8 cellular contexts compared by ENCODE assay signal in the genomic region with DNA sequence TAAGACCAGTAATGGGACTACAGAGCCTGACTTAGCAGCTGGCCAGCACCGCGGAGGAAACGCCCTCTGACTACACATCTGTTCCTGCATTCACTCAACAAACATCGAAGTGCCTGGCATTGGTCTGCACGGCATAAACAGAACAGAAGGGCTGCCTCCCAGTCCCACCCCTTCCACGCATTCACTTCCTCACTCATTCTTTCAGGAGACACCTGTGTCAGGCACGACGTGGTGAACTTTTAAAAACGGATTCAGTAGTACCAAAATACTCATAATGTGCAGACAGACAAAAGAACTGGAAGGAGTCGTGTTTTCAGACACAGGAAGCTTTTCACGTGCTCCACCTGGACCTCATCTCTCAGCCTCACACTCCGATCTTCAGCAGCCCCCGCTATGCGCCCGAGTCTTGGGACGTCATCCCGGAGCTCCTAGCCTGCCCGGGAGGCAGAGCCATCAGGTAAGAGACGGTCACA.
A peak's percentile ranks its signal among the peaks of the same experiment; 100 is the strongest.
DNase-seq lines count a peak whose midpoint lies in the region; ATAC-seq, FAIRE-seq and TF ChIP-seq lines count a peak whose summit lies in the region.

No MANE protein-coding gene starts in this region.

- H2AFZ ChIP-seq in neuronal stem cell (ENCODE audit: low read length), result no peak overlapping the region

- FAIRE-seq in H54 (lab: Jason Lieb, UNC), result no peak

- H3K27me3 Mint-ChIP-seq in CD8-positive, alpha-beta T cell (ENCODE audit: low read depth), result no peaks in the 10 kb centered on the region

- no peaks in the 10 kb centered on the region for H3K9me3 Mint-ChIP-seq in CD8-positive, alpha-beta T cell

- H2BK12ac ChIP-seq in neuronal stem cell (ENCODE audit: low read length), result no peak overlapping the region

- intact Hi-C loops in CD8-positive, alpha-beta T cell (cut with DNase I, micrococcal nuclease), result no loop called here
- intact Hi-C loops in head of caudate nucleus (cut with DNase I), result no loop called here

- no peak overlapping the region for H4K8ac ChIP-seq in neuronal stem cell (ENCODE audit: low read depth, low read length)

- H3K23ac ChIP-seq in neuronal stem cell (ENCODE audit: low read depth, low read length, poor library complexity), result no peak overlapping the region

- H3K4me3 ChIP-seq in CD8-positive, alpha-beta T cell (ENCODE audit: low read depth, low read length), result peak overlapping the region; percentile 44
- no peak overlapping the region for H3K4me3 ChIP-seq in astrocyte of the spinal cord (ENCODE audit: low read depth, low read length)
- H3K4me3 ChIP-seq in neuronal stem cell (ENCODE audit: low read length in 2 of 2), result no peak overlapping the region

- no peaks in the 10 kb centered on the region for H3K36me3 ChIP-seq in CD8-positive, alpha-beta T cell (ENCODE audit: insufficient read depth, low read length)
- no peaks in the 10 kb centered on the region for H3K36me3 ChIP-seq in neuronal stem cell (replicated peaks in 1 of 2; ENCODE audit: control insufficient read depth in 2 of 2, insufficient read depth in 2 of 2, low read length in 2 of 2)

- peak in 1 of 7 experiments; percentile 33 for DNase-seq in CD8-positive, alpha-beta T cell
- DNase-seq in astrocyte of the spinal cord (ENCODE audit: low read depth, low spot score) (peak; percentile 51), neuronal stem cell (ENCODE audit: low spot score) (no peak), H54 (ENCODE audit: insufficient read length, low spot score) (no peak), head of caudate nucleus (no peak), NCI-H1694 treated with DMSO at 0.1 percent for 48 hours (lab: John Stamatoyannopoulos, UW) (no peak)

- H3K14ac ChIP-seq in neuronal stem cell (ENCODE audit: low read length), result no peak overlapping the region

- no CpG with 5 or more reads among the region's 19 CpGs for WGBS in neuronal stem cell (ENCODE audit: extremely low coverage in 2 of 2, insufficient read length in 2 of 2, insufficient replicate concordance in 1 of 2), 2 donors

- H3K36me3 Mint-ChIP-seq in CD8-positive, alpha-beta T cell, result peaks cover 7% of the 10 kb centered on the region

- ATAC-seq in CD8-positive, alpha-beta T cell, result peak; percentile 60
- ATAC-seq in GM19372 (IDR thresholded peaks at IDR 0.05; ENCODE audit: low read depth, unreplicated experiment) (peak; percentile 85), HG03432 (IDR thresholded peaks at IDR 0.05; ENCODE audit: unreplicated experiment) (peak; percentile 75)

- no peak for TF ChIP-seq CTCF in CD8-positive, alpha-beta T cell (IDR thresholded peaks at IDR 0.05)
- no peak for TF ChIP-seq CTCF in astrocyte of the spinal cord (IDR thresholded peaks at IDR 0.05; ENCODE audit: low read depth, low read length)

- H3K4me2 ChIP-seq in neuronal stem cell (ENCODE audit: insufficient read depth, low read length, poor library complexity, severe bottlenecking), result no peak overlapping the region

- POLR2A ChIA-PET in CD8-positive, alpha-beta T cell (lab: Charles Lee), result no interaction called here

- H3K4me1 Mint-ChIP-seq in CD8-positive, alpha-beta T cell (ENCODE audit: low read depth), result peaks cover 39% of the 10 kb centered on the region

- peaks cover 22% of the 10 kb centered on the region for H3K4me1 ChIP-seq in CD8-positive, alpha-beta T cell (ENCODE audit: insufficient read depth, low read length)
- H3K4me1 ChIP-seq in neuronal stem cell (ENCODE audit: control insufficient read depth in 2 of 2, insufficient read depth in 1 of 2, low read depth in 1 of 2, low read length in 2 of 2), result peaks cover 15 to 18% of the 10 kb centered on the region in 2 donors

- peaks cover 2% of the 10 kb centered on the region for H3K79me1 ChIP-seq in neuronal stem cell (ENCODE audit: low read depth, low read length)

- no peak overlapping the region for H2BK120ac ChIP-seq in neuronal stem cell (ENCODE audit: low read depth, low read length)

- H3K27ac ChIP-seq in CD8-positive, alpha-beta T cell (ENCODE audit: low read depth, low read length), result no peak overlapping the region
- H3K27ac ChIP-seq in neuronal stem cell (replicated peaks; ENCODE audit: low read length), result no peak overlapping the region

- no peaks in the 10 kb centered on the region for H3K9me3 ChIP-seq in CD8-positive, alpha-beta T cell (ENCODE audit: low read length)
- no peaks in the 10 kb centered on the region for H3K9me3 ChIP-seq in neuronal stem cell (replicated peaks in 1 of 2; ENCODE audit: control insufficient read depth in 2 of 2, insufficient read depth in 1 of 2, low read depth in 1 of 2, low read length in 2 of 2)

- no peak for TF ChIP-seq POLR2A in H54 (IDR thresholded peaks at IDR 0.05; ENCODE audit: low read depth, low read length)

- CTCF ChIA-PET in CD8-positive, alpha-beta T cell (lab: Charles Lee), result interaction anchor here (1.4 kb wide), 1 partner anchor 465 kb away, joined by 3 read pairs; no protein-coding TSS in a partner anchor

- in situ Hi-C loops in astrocyte of the spinal cord (cut with HindIII; ENCODE audit: low sequenced_read_pairs), result no loop called here

- H2AK5ac ChIP-seq in neuronal stem cell (ENCODE audit: low read depth, low read length), result no peak overlapping the region

- peak overlapping the region; percentile 85 for H3K4me3 Mint-ChIP-seq in CD8-positive, alpha-beta T cell

- H3K4ac ChIP-seq in neuronal stem cell (ENCODE audit: low read length), result no peak overlapping the region

- no peak overlapping the region for H4K91ac ChIP-seq in neuronal stem cell (ENCODE audit: low read depth, low read length, poor library complexity)

- H3K18ac ChIP-seq in neuronal stem cell (ENCODE audit: low read length), result no peak overlapping the region

- H3K27me3 ChIP-seq in CD8-positive, alpha-beta T cell (ENCODE audit: insufficient read depth, low read length), result no peaks in the 10 kb centered on the region
- no peaks in the 10 kb centered on the region for H3K27me3 ChIP-seq in neuronal stem cell (ENCODE audit: control insufficient read depth in 3 of 3, insufficient read depth in 3 of 3, low read depth in 1 of 3, low read length in 3 of 3)

- H3K9ac ChIP-seq in neuronal stem cell (ENCODE audit: low read depth, low read length, poor library complexity), result no peak overlapping the region

- peak overlapping the region; percentile 53 for H2BK15ac ChIP-seq in neuronal stem cell (ENCODE audit: low read length)

- no peak overlapping the region for H2BK5ac ChIP-seq in neuronal stem cell (ENCODE audit: low read length)

- peak overlapping the region; percentile 83 for H3K27ac Mint-ChIP-seq in CD8-positive, alpha-beta T cell
